28 cellular contexts compared by ENCODE assay signal in the genomic region with DNA sequence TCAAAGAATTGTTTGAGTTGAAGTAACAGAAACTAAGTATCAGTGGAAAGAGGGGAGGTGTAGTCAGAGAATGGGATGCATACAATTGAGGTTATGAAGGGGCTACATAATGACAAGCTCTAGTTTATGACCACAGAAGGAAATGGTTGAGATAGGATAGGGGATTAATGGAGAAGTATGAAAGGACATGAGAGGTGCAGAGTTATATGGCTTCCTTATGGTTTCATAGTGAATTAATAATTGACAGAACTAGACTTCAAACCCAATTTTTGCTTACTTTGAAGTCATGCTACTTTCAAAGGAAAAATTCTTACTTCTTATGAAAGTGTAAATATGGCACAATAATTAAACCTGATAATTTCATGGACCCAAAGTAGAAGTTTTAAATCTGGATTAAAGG.
"Had no signal": no experiment of that assay in that cellular context is flagged by ENCODE, and none has a peak within 500 bp of the region (broad histone marks: within the 10 kb centered on the region; RNA-seq: fewer than 3 reads in every experiment).

No MANE protein-coding gene starts in this region.

- H3K36me3 ChIP-seq: colonic mucosa, esophagus muscularis mucosa, esophagus squamous epithelium, gastrocnemius medialis, gastroesophageal sphincter, heart left ventricle, heart right ventricle had no signal

- H3K4me1 ChIP-seq: colonic mucosa, esophagus muscularis mucosa, esophagus squamous epithelium, foreskin keratinocyte, gastrocnemius medialis, gastroesophageal sphincter, heart left ventricle, heart right ventricle had no signal

- H3K4me3 ChIP-seq: colonic mucosa, coronary artery, dorsolateral prefrontal cortex, esophagus muscularis mucosa, esophagus squamous epithelium, gastrocnemius medialis, gastroesophageal sphincter, heart left ventricle, heart right ventricle had no signal

- H3K9me3 ChIP-seq: colonic mucosa, esophagus muscularis mucosa, gastrocnemius medialis, gastroesophageal sphincter had no signal

- H3K27ac ChIP-seq: colonic mucosa, coronary artery, dorsolateral prefrontal cortex, epithelial cell of prostate, esophagus muscularis mucosa, esophagus squamous epithelium, foreskin keratinocyte, gastrocnemius medialis, gastroesophageal sphincter, heart left ventricle, heart right ventricle had no signal

- H3K27me3 ChIP-seq: colonic mucosa, esophagus muscularis mucosa, esophagus squamous epithelium, foreskin keratinocyte, gastrocnemius medialis, gastroesophageal sphincter, heart left ventricle, heart right ventricle had no signal

- FAIRE-seq: colon, endometrium, endothelial cell of umbilical vein, frontal cortex had no signal

- DNase-seq: colonic mucosa; cortex of kidney; dermis blood vessel endothelial cell; dorsolateral prefrontal cortex; effector CD4-positive, alpha-beta T cell; effector CD8-positive, alpha-beta T cell; effector memory CD4-positive, alpha-beta T cell; effector memory CD8-positive, alpha-beta T cell; endodermal cell; erythroblast; esophagus squamous epithelium; foreskin fibroblast; foreskin keratinocyte; foreskin melanocyte; gastrocnemius medialis; glutamatergic neuron; head of caudate nucleus; heart left ventricle; heart right ventricle had no signal

- ATAC-seq: effector memory CD8-positive, alpha-beta T cell; esophagus mucosa; foreskin keratinocyte; gastrocnemius medialis; gastroesophageal sphincter; heart left ventricle; heart right ventricle had no signal
